Comparison of ENCODE assay signal across 15 cellular contexts in the genomic region with DNA sequence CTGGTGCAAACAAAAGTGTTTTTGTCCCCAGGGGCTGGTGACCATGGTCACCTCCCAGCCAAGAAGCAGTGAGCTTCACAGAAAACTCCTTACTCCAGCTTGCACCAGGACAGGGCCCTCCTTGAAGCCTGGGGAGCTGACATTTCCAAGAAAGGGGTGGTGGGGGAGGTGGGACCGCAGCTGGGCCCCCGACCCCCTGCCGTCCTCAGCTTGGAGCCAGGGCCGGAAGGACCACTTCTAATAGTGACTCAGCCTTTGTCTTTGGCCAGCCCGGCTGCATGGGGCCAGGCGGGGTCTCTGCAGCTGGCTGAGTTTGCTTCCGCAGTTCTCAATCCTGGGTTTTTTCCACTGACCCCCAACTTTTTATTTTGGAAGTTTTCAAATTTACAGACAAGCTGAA.
DNase-seq lines count a peak whose midpoint lies in the region; ATAC-seq and TF ChIP-seq lines count a peak whose summit lies in the region.
"Had no signal": no experiment of that assay in that cellular context is flagged by ENCODE, and none has a peak within 500 bp of the region (broad histone marks: within the 10 kb centered on the region; RNA-seq: fewer than 3 reads in every experiment).

No MANE protein-coding gene starts in this region.

- H2BK15ac ChIP-seq in H9 (ENCODE audit: low read depth, low read length): no peak overlapping the region

- no peak overlapping the region for H3K27ac ChIP-seq in H9 (ENCODE audit: insufficient read length, low read depth, low read length)

- no peak overlapping the region for H3K18ac ChIP-seq in H9 (ENCODE audit: insufficient read length, low read depth, low read length)

- peak overlapping the region; percentile 6 to 93 (median 93); a peak in 6 of 7 replicates for H3K27ac Mint-ChIP-seq in H9
- H3K27ac Mint-ChIP-seq in activated naive CD4-positive, alpha-beta T cell treated with anti-CD3 and anti-CD28 coated beads, Interleukin-2, amount 50 U/mL, for 72 hours: no peak overlapping the region

- peaks cover 5% of the 10 kb centered on the region; the same call in 1 of the 2 replicates for H3K4me1 ChIP-seq in H9 (ENCODE audit: insufficient read depth, low read length)

- H3K14ac ChIP-seq in H9 (ENCODE audit: insufficient read depth, low read length): no peak overlapping the region

- DNase-seq in H9 (peak; percentile 79), astrocyte of the spinal cord (ENCODE audit: low read depth, low spot score) (peak; percentile 31), iPS-NIHi11 (ENCODE audit: low spot score) (peak; percentile 71), retina (peak; percentile 51), MV-4-11 (lab: John Stamatoyannopoulos, UW) (no peak)
- no peak for DNase-seq in activated naive CD4-positive, alpha-beta T cell treated with anti-CD3 and anti-CD28 coated beads, Interleukin-2, amount 50 U/mL, for 72 hours (ENCODE audit: low spot score in 2 of 2)
- DNase-seq: ACHN, COR-L47, NCI-H1436 treated with DMSO at 0.1 percent for 48 hours, NCI-H2081 treated with DMSO at 0.1 percent for 48 hours, NCI-H510A treated with DMSO at 0.1 percent for 48 hours, NCI-H82 had no signal

- no peak overlapping the region for H3K4me2 ChIP-seq in H9 (ENCODE audit: insufficient read depth, insufficient read length, low read length)

- no peak overlapping the region for H4K8ac ChIP-seq in H9 (replicated peaks; ENCODE audit: insufficient read length, low read depth, low read length)

- H4K5ac ChIP-seq in H9 (ENCODE audit: insufficient read length, low read depth, low read length): no peak overlapping the region

- 0 out of 5 replicates have a peak overlapping the region, but pooled peaks of 1 of the 2 experiments have one; percentile 7 for H3K4me3 Mint-ChIP-seq in H9

- no peak overlapping the region for H2BK20ac ChIP-seq in H9 (ENCODE audit: low read depth, low read length, poor library complexity, severe bottlenecking)

- no CpG with 5 or more reads among the region's 7 CpGs for WGBS in H9 (ENCODE audit: extremely low coverage, insufficient read length, low lambda C conversion rate)

- no peak overlapping the region for H2BK120ac ChIP-seq in H9 (ENCODE audit: low read depth, low read length, poor library complexity, severe bottlenecking)

- H2BK12ac ChIP-seq in H9 (ENCODE audit: insufficient read length, low read depth, low read length): no peak overlapping the region

- peaks cover 14 to 15% of the 10 kb centered on the region in 2 experiments for H3K4me1 Mint-ChIP-seq in H9

- H3K27me3 Mint-ChIP-seq in H9 (ENCODE audit: low read depth): peaks cover 18% of the 10 kb centered on the region

- H3K4ac ChIP-seq in H9 (ENCODE audit: low read depth, low read length): no peak overlapping the region

- H3K36me3 Mint-ChIP-seq in H9 (ENCODE audit: insufficient read depth in 1 of 3, low read depth in 3 of 3): peaks cover 0 to 18% (median 15%) of the 10 kb centered on the region in 3 experiments; a peak in 6 of 7 replicates
- H3K36me3 Mint-ChIP-seq in activated naive CD4-positive, alpha-beta T cell treated with anti-CD3 and anti-CD28 coated beads, Interleukin-2, amount 50 U/mL, for 72 hours: no peaks in the 10 kb centered on the region

- no peak overlapping the region for H2AK5ac ChIP-seq in H9 (ENCODE audit: insufficient read length, low read length)

- H4K91ac ChIP-seq in H9 (ENCODE audit: insufficient read length, low read depth, low read length): no peak overlapping the region

- in situ Hi-C loops in astrocyte of the spinal cord (cut with HindIII; ENCODE audit: low sequenced_read_pairs): no loop called here

- no peak overlapping the region for H2AFZ ChIP-seq in H9 (ENCODE audit: low read length)

- no peaks in the 10 kb centered on the region for H3K79me1 ChIP-seq in H9 (ENCODE audit: insufficient read depth, low read depth, low read length, poor library complexity, severe bottlenecking)

- H3K56ac ChIP-seq in H9 (ENCODE audit: insufficient read length, low read depth, low read length): no peak overlapping the region

- H3K4me3 ChIP-seq in astrocyte of the spinal cord (ENCODE audit: low read depth, low read length): no peak overlapping the region

- H3K23ac ChIP-seq in H9 (ENCODE audit: insufficient read length, low read depth, low read length): no peak overlapping the region

- TF ChIP-seq CTCF in H9 (conservative IDR thresholded peaks at IDR 0.05) (no peak), astrocyte of the spinal cord (IDR thresholded peaks at IDR 0.05; ENCODE audit: low read depth, low read length) (no peak)

- no peaks in the 10 kb centered on the region for H3K79me2 ChIP-seq in H9 (ENCODE audit: insufficient read depth, low read length)

- no peaks in the 10 kb centered on the region for H3K27me3 ChIP-seq in H9 (ENCODE audit: insufficient read depth, low read length)

- ATAC-seq in activated naive CD4-positive, alpha-beta T cell treated with anti-CD3 and anti-CD28 coated beads, Interleukin-2, amount 50 U/mL, for 72 hours: no peak
- no peak for ATAC-seq in HG02840 (IDR thresholded peaks at IDR 0.05; ENCODE audit: low FRiP score, unreplicated experiment)
- ATAC-seq: Panc1, Right ventricle myocardium inferior had no signal

- H4K20me1 ChIP-seq in H9 (ENCODE audit: control insufficient read depth, insufficient read depth, insufficient read length): no peaks in the 10 kb centered on the region

- no peak overlapping the region for H2BK5ac ChIP-seq in H9 (ENCODE audit: insufficient read length, low read length)

- no peak overlapping the region for H3K9ac ChIP-seq in H9 (ENCODE audit: extremely low read depth, insufficient read length, low read length)

- H3T11ph ChIP-seq in H9 (ENCODE audit: low read length): no peak overlapping the region

- no peaks in the 10 kb centered on the region for H3K23me2 ChIP-seq in H9 (ENCODE audit: insufficient read length, low read depth, low read length, poor library complexity, severe bottlenecking)

- peaks cover 3 to 16% of the 10 kb centered on the region in 2 experiments; a peak in 4 of 5 replicates for H3K9me3 Mint-ChIP-seq in H9
- peaks cover 0 to 8% of the 10 kb centered on the region in 2 donors for H3K9me3 Mint-ChIP-seq in activated naive CD4-positive, alpha-beta T cell treated with anti-CD3 and anti-CD28 coated beads, Interleukin-2, amount 50 U/mL, for 72 hours

- H3K9me3 ChIP-seq in H9 (ENCODE audit: control insufficient read depth, low read depth, low read length): no peaks in the 10 kb centered on the region

Comparison
In these comparisons a context has a peak if more than half of its experiments do, and no peak if none do; other contexts are left out.
1. DNase-seq: peak in H9 (single experiment), astrocyte of the spinal cord (single experiment), iPS-NIHi11 (single experiment) and retina (single experiment); none in activated naive CD4-positive, alpha-beta T cell treated with anti-CD3 and anti-CD28 coated beads, Interleukin-2, amount 50 U/mL, for 72 hours (0 of 2) and MV-4-11 (single experiment).
2. H3K27ac Mint-ChIP-seq: peak in H9 (3 of 3); none in activated naive CD4-positive, alpha-beta T cell treated with anti-CD3 and anti-CD28 coated beads, Interleukin-2, amount 50 U/mL, for 72 hours (0 of 2).